Comparison of ENCODE assay signal across 28 cellular contexts in genomic region chr12:9881246-9881645, GRCh38. TPM values are rescaled to one million over a fixed set of nuclear protein-coding genes. Genes with fewer than 3 reads are reported as not detected.
"Had no signal": no experiment of that assay in that cellular context is flagged by ENCODE, and none has a peak within 500 bp of the region (broad histone marks: within the 10 kb centered on the region; RNA-seq: fewer than 3 reads in every experiment).

Gene KLRF2 (plus strand): TSS chr12:9881489. CDS start chr12:9881596, 107 bp downstream.

- H3K4me1 ChIP-seq: left ventricle myocardium inferior, lower lobe of right lung, sigmoid colon, thyroid gland, uterus had no signal

- H3K9me3 ChIP-seq: left ventricle myocardium inferior, lower lobe of right lung, sigmoid colon, suprapubic skin, thyroid gland, uterus had no signal

- H3K27me3 ChIP-seq: dorsolateral prefrontal cortex, hepatocyte, sigmoid colon, suprapubic skin, thyroid gland, uterus had no signal

- H3K36me3 ChIP-seq: left ventricle myocardium inferior, lower lobe of right lung, sigmoid colon, suprapubic skin, thyroid gland, uterus had no signal

- H3K4me2 ChIP-seq: hepatocyte had no signal

- H2AFZ ChIP-seq: hepatocyte had no signal

- H3K79me2 ChIP-seq: hepatocyte had no signal

- H3K27ac ChIP-seq: dorsolateral prefrontal cortex, hepatocyte, left ventricle myocardium inferior, lower lobe of right lung, sigmoid colon, suprapubic skin, thyroid gland, uterus had no signal

- DNase-seq: dorsolateral prefrontal cortex; effector CD8-positive, alpha-beta T cell; foreskin melanocyte; head of caudate nucleus; kidney; left cardiac atrium; left ventricle myocardium inferior; lower lobe of right lung; natural killer cell; posterior cingulate gyrus; sigmoid colon; stimulated activated CD4-positive, alpha-beta T cell treated with anti-CD3 and anti-CD28 coated beads, Interleukin-12 subunit alpha, Interleukin-12 subunit beta, amount 100 ng/mL, for 4 hours; stimulated activated CD4-positive, alpha-beta T cell treated with anti-CD3 and anti-CD28 coated beads, Interleukin-2, amount 100 ng/mL, for 48 hours; stimulated activated naive CD4-positive, alpha-beta T cell treated with Interleukin-2 at 50 U/mL for 16 hours; thyroid gland; uterus had no signal

- ATAC-seq: left cardiac atrium, lower lobe of right lung, natural killer cell had no signal

- H3K4me1 Mint-ChIP-seq: memory B cell, natural killer cell had no signal

- H3K36me3 Mint-ChIP-seq: memory B cell, mesothelial cell of epicardium, natural killer cell, type B pancreatic cell had no signal

- H3K4me3 ChIP-seq: dorsolateral prefrontal cortex, hepatocyte, left ventricle myocardium inferior, lower lobe of right lung, sigmoid colon, skin epidermis, suprapubic skin, thyroid gland, uterus had no signal

- H3K27ac Mint-ChIP-seq: memory B cell, mesothelial cell of epicardium, natural killer cell, type B pancreatic cell had no signal

- H3K27me3 Mint-ChIP-seq: memory B cell, type B pancreatic cell had no signal

- H3K9me3 Mint-ChIP-seq: memory B cell, mesothelial cell of epicardium, natural killer cell, type B pancreatic cell had no signal

- H3K4me3 Mint-ChIP-seq: memory B cell, mesothelial cell of epicardium, natural killer cell, neural crest cell, type B pancreatic cell had no signal

RNA-seq across cellular contexts. Expression of gene KLRF2, which starts in this region (rescaled TPM):
- total RNA-seq: dorsolateral prefrontal cortex, hepatocyte, kidney, left cardiac atrium, left ventricle myocardium inferior, lower lobe of right lung, mesothelial cell of epicardium, mucosa of gallbladder, myocyte, natural killer cell, neural crest cell, osteocyte, pulmonary artery endothelial cell, sigmoid colon, suprapubic skin, thyroid gland, uterus had no signal
- polyA plus RNA-seq: esophagus, hepatocyte, sigmoid colon had no signal
